In genomic region chr7:154055489-154056106, GRCh38 we compare ENCODE assay signal across 9 cellular contexts. TPM values are rescaled to one million over a fixed set of nuclear protein-coding genes. Genes with fewer than 3 reads are reported as not detected.
DNase-seq lines count a peak whose midpoint lies in the region; ATAC-seq, FAIRE-seq and TF ChIP-seq lines count a peak whose summit lies in the region.
"Not testable (repeated sequence)": the region's sequence is repeated elsewhere in the genome, so short reads cannot be mapped to it uniquely, and the experiment has no call there.
"Had no signal": no experiment of that assay in that cellular context is flagged by ENCODE, and none has a peak within 500 bp of the region (broad histone marks: within the 10 kb centered on the region; RNA-seq: fewer than 3 reads in every experiment).

No MANE protein-coding gene starts in this region.

- H3K9me3 Mint-ChIP-seq in activated CD8-positive, alpha-beta T cell treated with anti-CD3 and anti-CD28 coated beads, Interleukin-2, amount 10 ng/mL, durations not matched to agents 7 days and 5 days (ENCODE audit: insufficient read depth), result not testable (repeated sequence)

- H3K4me1 ChIP-seq in IMR-90 (ENCODE audit: control insufficient read depth, insufficient read depth, low read length); colonic mucosa; heart left ventricle; mucosa of descending colon (ENCODE audit: low read depth); stomach: not testable (repeated sequence)

- H3K9ac ChIP-seq in IMR-90 (ENCODE audit: low read depth, low read length); colonic mucosa (ENCODE audit: low read depth in 2 of 2, low read length in 2 of 2): not testable (repeated sequence)

- no CpG with 5 or more reads among the region's 9 CpGs for WGBS in IMR-90 (ENCODE audit: extremely low coverage in 2 of 2, insufficient read length in 1 of 2), 2 experiments
- WGBS in heart left ventricle, 4 donors, result 11 to 15% (median 13%) methylated on average over 8 to 9 of the region's 9 CpGs
- WGBS in stomach, 5 donors, result 11 to 45% (median 16%) methylated on average over 4 to 9 of the region's 9 CpGs

- H3K36me3 Mint-ChIP-seq in activated CD8-positive, alpha-beta T cell treated with anti-CD3 and anti-CD28 coated beads, Interleukin-2, amount 10 ng/mL, durations not matched to agents 7 days and 5 days (ENCODE audit: low read depth), result not testable (repeated sequence)

- POLR2A ChIA-PET in IMR-90 (lab: Charles Lee; ENCODE audit: unreplicated experiment); activated CD8-positive, alpha-beta T cell treated with anti-CD3 and anti-CD28 coated beads, Interleukin-2, amount 10 ng/mL, durations not matched to agents 7 days and 5 days (lab: Charles Lee): not testable (repeated sequence)

- H3K4me2 ChIP-seq in IMR-90 (ENCODE audit: low read depth, low read length), result not testable (repeated sequence)

- intact Hi-C loops in IMR-90 (cut with micrococcal nuclease); colonic mucosa (cut with DNase I); heart left ventricle (cut with DNase I); mucosa of descending colon (cut with DNase I, micrococcal nuclease); stomach (cut with DNase I; ENCODE audit: low total_unique reads): not testable (repeated sequence)

- in situ Hi-C loops in IMR-90 (cut with MboI; ENCODE audit: low sequenced_read_pairs), result not testable (repeated sequence)

- not testable (repeated sequence) for TF ChIP-seq RAD21 in IMR-90 (IDR thresholded peaks at IDR 0.05; ENCODE audit: low read length)

- H3K18ac ChIP-seq in IMR-90 (ENCODE audit: low read depth, low read length), result not testable (repeated sequence)

- H2BK5ac ChIP-seq in IMR-90 (ENCODE audit: low read depth, low read length, poor library complexity, severe bottlenecking), result not testable (repeated sequence)

- not testable (repeated sequence) for H3K4me3 Mint-ChIP-seq in activated CD8-positive, alpha-beta T cell treated with anti-CD3 and anti-CD28 coated beads, Interleukin-2, amount 10 ng/mL, durations not matched to agents 7 days and 5 days

- DNase-seq in EH (ENCODE audit: low read depth) (peak; percentile 15), IMR-90 (peak; percentile 20), RCC 7860 (ENCODE audit: low spot score) (peak; percentile 6), colonic mucosa (peak; percentile 29), heart left ventricle (peak in 3 of 5 donors; percentile 10 to 42 (median 34)), mucosa of descending colon (peak in 2 of 3 donors; percentile 34 to 60), stomach (peak; percentile 50)
- peak; percentile 45 for DNase-seq in activated CD8-positive, alpha-beta T cell treated with anti-CD3 and anti-CD28 coated beads, Interleukin-2, amount 10 ng/mL, durations not matched to agents 7 days and 5 days

- not testable (repeated sequence) for H4K91ac ChIP-seq in IMR-90 (ENCODE audit: insufficient read depth, low read depth, low read length)

- CTCF ChIA-PET in IMR-90 (lab: Yijun Ruan, JAX); activated CD8-positive, alpha-beta T cell treated with anti-CD3 and anti-CD28 coated beads, Interleukin-2, amount 10 ng/mL, durations not matched to agents 7 days and 5 days (lab: Charles Lee): not testable (repeated sequence)

- H3K9me3 ChIP-seq in IMR-90 (ENCODE audit: control insufficient read depth, insufficient read depth, low read length); colonic mucosa; heart left ventricle; mucosa of descending colon; stomach: not testable (repeated sequence)

- not testable (repeated sequence) for H3K27me3 ChIP-seq in IMR-90 (ENCODE audit: control insufficient read depth, insufficient read depth, low read length); colonic mucosa
- H3K27me3 ChIP-seq in heart left ventricle (peaks cover 0 to 10% (median 0%) of the 10 kb centered on the region in 9 donors), stomach (peaks cover 0 to 36% (median 12%) of the 10 kb centered on the region in 3 donors)

- not testable (repeated sequence) for H3K4me1 Mint-ChIP-seq in activated CD8-positive, alpha-beta T cell treated with anti-CD3 and anti-CD28 coated beads, Interleukin-2, amount 10 ng/mL, durations not matched to agents 7 days and 5 days (ENCODE audit: low read depth)

- dilution Hi-C loops in IMR-90 (cut with HindIII; ENCODE audit: low sequenced_read_pairs, unreplicated experiment), result not testable (repeated sequence)

- not testable (repeated sequence) for H2BK15ac ChIP-seq in IMR-90 (ENCODE audit: low read depth, low read length)

- H3K14ac ChIP-seq in IMR-90 (replicated peaks; ENCODE audit: low read depth, low read length), result not testable (repeated sequence)

- H3K9me1 ChIP-seq in IMR-90 (ENCODE audit: insufficient read depth, low read length), result not testable (repeated sequence)

- H3K4me3 ChIP-seq in IMR-90 (ENCODE audit: insufficient read depth, low read depth, low read length); colonic mucosa; heart left ventricle; mucosa of descending colon; stomach: not testable (repeated sequence)

- not testable (repeated sequence) for H3K4ac ChIP-seq in IMR-90 (ENCODE audit: low read depth, low read length)

- not testable (repeated sequence) for FAIRE-seq in RCC 7860 (lab: Jason Lieb, UNC)

- not testable (repeated sequence) for H3K23ac ChIP-seq in IMR-90 (ENCODE audit: low read depth, low read length)

- H3K36me3 ChIP-seq in IMR-90 (ENCODE audit: control insufficient read depth, insufficient read depth, low read length); colonic mucosa; heart left ventricle; mucosa of descending colon (ENCODE audit: low read depth); stomach: not testable (repeated sequence)

- not testable (repeated sequence) for H3K27me3 Mint-ChIP-seq in activated CD8-positive, alpha-beta T cell treated with anti-CD3 and anti-CD28 coated beads, Interleukin-2, amount 10 ng/mL, durations not matched to agents 7 days and 5 days (ENCODE audit: low read depth)

- not testable (repeated sequence) for H3K27ac Mint-ChIP-seq in activated CD8-positive, alpha-beta T cell treated with anti-CD3 and anti-CD28 coated beads, Interleukin-2, amount 10 ng/mL, durations not matched to agents 7 days and 5 days

- not testable (repeated sequence) for TF ChIP-seq POLR2A in IMR-90 (IDR thresholded peaks at IDR 0.05; ENCODE audit: low read depth, low read length); heart left ventricle (IDR thresholded peaks at IDR 0.05); stomach (IDR thresholded peaks at IDR 0.05)

- not testable (repeated sequence) for H2BK20ac ChIP-seq in IMR-90 (ENCODE audit: low read depth, low read length)

- not testable (repeated sequence) for H4K5ac ChIP-seq in IMR-90 (ENCODE audit: low read depth, low read length)

- not testable (repeated sequence) for H3K56ac ChIP-seq in IMR-90 (ENCODE audit: extremely low read depth, insufficient read depth, low read length)

- H2AK9ac ChIP-seq in IMR-90 (replicated peaks; ENCODE audit: low read depth, low read length, poor library complexity), result not testable (repeated sequence)

- not testable (repeated sequence) for BruUV-seq in IMR-90 (replicated peaks; lab: Mats Ljungman, UMichigan)

- H4K20me1 ChIP-seq in IMR-90 (ENCODE audit: insufficient read depth, low read length), result not testable (repeated sequence)

- H3K27ac ChIP-seq in IMR-90 (ENCODE audit: insufficient read depth, low read length); colonic mucosa; heart left ventricle; stomach: not testable (repeated sequence)

- H2AFZ ChIP-seq in IMR-90 (replicated peaks; ENCODE audit: low read length, poor library complexity), result not testable (repeated sequence)

- ATAC-seq in IMR-90 (ENCODE audit: low read depth), result peak; percentile 57; the same call in 1 of the 2 replicates
- not testable (repeated sequence) for ATAC-seq in activated CD8-positive, alpha-beta T cell treated with anti-CD3 and anti-CD28 coated beads, Interleukin-2, amount 10 ng/mL, durations not matched to agents 7 days and 5 days; mucosa of descending colon
- peak in 2 of 4 donors; percentile 36 to 64 for ATAC-seq in heart left ventricle

- not testable (repeated sequence) for H4K8ac ChIP-seq in IMR-90 (ENCODE audit: low read depth in 2 of 2, low read length in 2 of 2)

- TF ChIP-seq CTCF in IMR-90 (conservative IDR thresholded peaks at IDR 0.05; ENCODE audit: low read depth, low read length); colonic mucosa (IDR thresholded peaks at IDR 0.05); heart left ventricle (IDR thresholded peaks at IDR 0.05); mucosa of descending colon (IDR thresholded peaks at IDR 0.05); stomach (IDR thresholded peaks at IDR 0.05): not testable (repeated sequence)

- H2BK120ac ChIP-seq in IMR-90 (ENCODE audit: low read depth, low read length), result not testable (repeated sequence)

- not testable (repeated sequence) for TF ChIP-seq EP300 in stomach (IDR thresholded peaks at IDR 0.05)

- not testable (repeated sequence) for H3K79me1 ChIP-seq in IMR-90 (ENCODE audit: low read depth in 1 of 2, low read length in 2 of 2)

- not testable (repeated sequence) for H2AK5ac ChIP-seq in IMR-90 (ENCODE audit: low read depth, low read length)

RNA-seq across cellular contexts. Expression of gene DPP6, which starts 3.4 kb away (rescaled TPM):
- not detected in 2 replicates for total RNA-seq in IMR-90 (2012; rRNA removed)
- polyA plus RNA-seq in IMR-90 (2012; rRNA removed), result not detected in 2 replicates
- not detected in 2 replicates for polyA plus RNA-seq in IMR-90 (2012; cell fraction: cytosol; rRNA removed)
- polyA plus RNA-seq in IMR-90 (2012; cell fraction: nucleus; rRNA removed; ENCODE audit: low replicate concordance), result not detected in 2 replicates
- total RNA-seq in activated CD8-positive, alpha-beta T cell treated with anti-CD3 and anti-CD28 coated beads, Interleukin-2, amount 10 ng/mL, durations not matched to agents 7 days and 5 days, result not detected
- total RNA-seq in colonic mucosa, result 1 to 10 TPM in 1 of 2 donors, under 1 TPM in 1; 0.17 to 3.9 TPM
- total RNA-seq in heart left ventricle, result 1 to 10 TPM in 1 of 9 donors, under 1 TPM in 6, not detected in 2; 0.05 to 2.9 (median 0.16) TPM
- under 1 TPM in 1 of 2 donors, not detected in 1; 0.06 TPM for polyA plus RNA-seq in heart left ventricle
- total RNA-seq in mucosa of descending colon, result 10 to 100 TPM in 1 of 3 donors, 1 to 10 TPM in 2; 1.3 to 33.8 (median 1.5) TPM
- 10 to 100 TPM in 2 of 5 donors, 1 to 10 TPM in 3; 3.3 to 29.8 (median 9.2) TPM for total RNA-seq in stomach
- 1 to 10 TPM in 1 of 3 donors, under 1 TPM in 2; 0.15 to 2.1 (median 0.87) TPM for polyA plus RNA-seq in stomach
- total RNA-seq: ascending aorta had no signal
